ENCODE assay signal across 19 cellular contexts in genomic region chr11:19592842-19593241, GRCh38.
DNase-seq lines count a peak whose midpoint lies in the region; ATAC-seq lines count a peak whose summit lies in the region.
"Had no signal": no experiment of that assay in that cellular context is flagged by ENCODE, and none has a peak within 500 bp of the region (broad histone marks: within the 10 kb centered on the region; RNA-seq: fewer than 3 reads in every experiment).

No MANE protein-coding gene starts in this region.

- H4K91ac ChIP-seq in trophoblast cell (ENCODE audit: low read depth, low read length), result no peak overlapping the region

- H2AK5ac ChIP-seq in trophoblast cell (ENCODE audit: low read length), result no peak overlapping the region

- no peak overlapping the region for H3K14ac ChIP-seq in trophoblast cell (ENCODE audit: low read length)

- H3K9ac ChIP-seq in trophoblast cell (ENCODE audit: low read length), result no peak overlapping the region

- no peaks in the 10 kb centered on the region for H3K36me3 ChIP-seq in trophoblast cell (ENCODE audit: control insufficient read depth in 1 of 2, insufficient read depth in 2 of 2, low read length in 2 of 2)
- H3K36me3 ChIP-seq: BE2C, HAP-1 had no signal

- no peak overlapping the region for H3K4me2 ChIP-seq in trophoblast cell (ENCODE audit: low read length)

- H2AFZ ChIP-seq in trophoblast cell (ENCODE audit: insufficient read depth, low read length, poor library complexity), result no peak overlapping the region

- no peak overlapping the region for H3K18ac ChIP-seq in trophoblast cell (ENCODE audit: low read length)

- no peak overlapping the region for H4K8ac ChIP-seq in trophoblast cell (ENCODE audit: low read depth, low read length)

- H3K4me1 ChIP-seq in trophoblast cell (ENCODE audit: control insufficient read depth in 1 of 2, insufficient read depth in 2 of 2, low read length in 2 of 2), result peaks cover 2 to 3% of the 10 kb centered on the region in 2 experiments
- H3K4me1 ChIP-seq: HAP-1 had no signal

- no peak overlapping the region for H4K12ac ChIP-seq in trophoblast cell (ENCODE audit: low read depth, low read length)

- H3K23ac ChIP-seq in trophoblast cell (ENCODE audit: low read length), result no peak overlapping the region

- H2BK120ac ChIP-seq in trophoblast cell (ENCODE audit: insufficient read depth, low read length, poor library complexity), result no peak overlapping the region

- peaks cover 3% of the 10 kb centered on the region for H3K9me3 ChIP-seq in trophoblast cell (ENCODE audit: insufficient read depth, low read depth, low read length)
- H3K9me3 ChIP-seq: BE2C, HAP-1 had no signal

- H3K27me3 ChIP-seq in trophoblast cell (ENCODE audit: insufficient read depth, low read length), result no peaks in the 10 kb centered on the region
- H3K27me3 ChIP-seq: BE2C had no signal

- in situ Hi-C loops in SK-MEL-5 (cut with HindIII; ENCODE audit: low pct_unique_long_range_greater_than_20kb, low sequenced_read_pairs), result no loop called here

- ATAC-seq in left lobe of liver, result peak; percentile 47

- H3K27ac ChIP-seq in trophoblast cell (ENCODE audit: low read depth, low read length), result no peak overlapping the region

- no peak overlapping the region for H3K4me3 ChIP-seq in trophoblast cell (ENCODE audit: low read depth, low read length)
- H3K4me3 ChIP-seq: HAP-1 had no signal

- no CpG with 5 or more reads among the region's 2 CpGs for WGBS in trophoblast cell (ENCODE audit: extremely low coverage, insufficient coverage, insufficient read length)

- H3K79me2 ChIP-seq in trophoblast cell (ENCODE audit: control insufficient read depth, insufficient read depth, low read length, poor library complexity), result no peaks in the 10 kb centered on the region

- no peak overlapping the region for H3K4ac ChIP-seq in trophoblast cell (ENCODE audit: low read depth, low read length)

- no peaks in the 10 kb centered on the region for H3K79me1 ChIP-seq in trophoblast cell (ENCODE audit: low read length)

- H2BK12ac ChIP-seq in trophoblast cell (ENCODE audit: low read length), result no peak overlapping the region

- H2BK5ac ChIP-seq in trophoblast cell (ENCODE audit: low read depth, low read length, poor library complexity), result no peak overlapping the region

- DNase-seq in HuH-7.5 (ENCODE audit: low spot score) (peak; percentile 14), SK-MEL-5 (ENCODE audit: low read depth, low spot score) (peak; percentile 6), left lobe of liver (ENCODE audit: low spot score) (no peak), trophoblast cell (peak; percentile 37 to 83), NCI-H146 treated with DMSO at 0.1 percent for 48 hours (lab: John Stamatoyannopoulos, UW; ENCODE audit: unreplicated experiment) (no peak), DMS79 (lab: John Stamatoyannopoulos, UW) (no peak), anterior cingulate cortex (lab: John Stamatoyannopoulos, UW) (no peak)
- DNase-seq in stimulated activated CD4-positive, alpha-beta T cell treated with anti-CD3 and anti-CD28 coated beads, Interleukin-15, amount 100 ng/mL, for 24 hours, result no peak
- DNase-seq: ACHN; BE2C; C1 segment of cervical spinal cord; CD4-positive, CD25-positive, alpha-beta regulatory T cell; CD8-positive, alpha-beta memory T cell; COR-L47; DMS 273 treated with DMSO at 0.1 percent for 48 hours; DMS53; GF-D8; KBM-7 had no signal

Comparison
In these comparisons a context has a peak if more than half of its experiments do, and no peak if none do; other contexts are left out.
1. DNase-seq: peak in HuH-7.5 (single experiment), SK-MEL-5 (single experiment) and trophoblast cell (2 of 2); none in left lobe of liver (single experiment), NCI-H146 treated with DMSO at 0.1 percent for 48 hours (single experiment), DMS79 (single experiment), anterior cingulate cortex (0 of 58) and stimulated activated CD4-positive, alpha-beta T cell treated with anti-CD3 and anti-CD28 coated beads, Interleukin-15, amount 100 ng/mL, for 24 hours (single experiment).